23 cellular contexts compared by ENCODE assay signal in genomic region chr17:53527473-53527872, GRCh38.
"Had no signal": no experiment of that assay in that cellular context is flagged by ENCODE, and none has a peak within 500 bp of the region (broad histone marks: within the 10 kb centered on the region; RNA-seq: fewer than 3 reads in every experiment).

No MANE protein-coding gene starts in this region.

- ATAC-seq: T-cell had no signal

- FAIRE-seq: HTR-8/SVneo had no signal

- DNase-seq: Karpas-422, KG1, MV-4-11, NCI-H1048, NCI-H1105, NCI-H1417, NCI-H1436 treated with DMSO at 0.1 percent for 48 hours, NCI-H1694, NCI-H187 treated with DMSO at 0.1 percent for 48 hours, NCI-H2029 treated with DMSO at 0.1 percent for 48 hours, NCI-H2171 treated with DMSO at 0.1 percent for 48 hours, NCI-H345, NCI-H446 treated with DMSO at 0.1 percent for 48 hours, NCI-H524, NCI-H526 treated with DMSO at 0.1 percent for 48 hours, NCI-H774, SHP77, SK-N-SH, SW 1271, T-cell had no signal

- H3K4me2 ChIP-seq: SK-N-SH had no signal

- H3K9ac ChIP-seq: SK-N-SH had no signal

- H3K27ac ChIP-seq: HL-60, RWPE1 had no signal

- H3K9me3 ChIP-seq: SK-N-SH had no signal
